ENCODE assay signal across 23 cellular contexts in genomic region chr3:181916018-181916417, GRCh38.
"Had no signal": no experiment of that assay in that cellular context is flagged by ENCODE, and none has a peak within 500 bp of the region (broad histone marks: within the 10 kb centered on the region; RNA-seq: fewer than 3 reads in every experiment).

No MANE protein-coding gene starts in this region.

- H3K9me3 ChIP-seq: right lobe of liver, transverse colon had no signal

- DNase-seq: activated CD4-positive, alpha-beta T cell treated with anti-CD3 and anti-CD28 coated beads, Interleukin-2, amount 50 U/mL, for 1 hour; activated CD8-positive, alpha-beta T cell treated with anti-CD3 and anti-CD28 coated beads for 36 hours; activated effector memory CD4-positive, alpha-beta T cell treated with Interleukin-2 at 50 U/mL for 16 hours; activated naive CD4-positive, alpha-beta T cell treated with Interleukin-2 at 50 U/mL for 16 hours; activated T-cell treated with anti-CD3 and anti-CD28 coated beads for 4 hours; anterior cingulate cortex; endodermal cell; head of caudate nucleus; hippocampal formation; immature natural killer cell; midbrain; naive thymus-derived CD4-positive, alpha-beta T cell; right lobe of liver; stimulated activated CD4-positive, alpha-beta T cell treated with anti-CD3 and anti-CD28 coated beads, Interleukin-2, amount 100 ng/mL, for 48 hours; stimulated activated naive CD4-positive, alpha-beta T cell treated with Interleukin-2 at 50 U/mL for 16 hours; T-helper 17 cell; T1000; transverse colon had no signal

- H3K27me3 Mint-ChIP-seq: dendritic cell treated with granulocyte-macrophage colony-stimulating factor and Interleukin-4, amounts not matched to agents 40 ng/mL and 50 ng/mL, for 4 days; memory B cell; T-helper 17 cell had no signal

- H3K27ac ChIP-seq: right lobe of liver, transverse colon had no signal

- H3K4me3 ChIP-seq: right lobe of liver, transverse colon had no signal

- H3K9me3 Mint-ChIP-seq: activated CD8-positive, alpha-beta T cell treated with anti-CD3 and anti-CD28 coated beads for 36 hours; dendritic cell treated with granulocyte-macrophage colony-stimulating factor and Interleukin-4, amounts not matched to agents 40 ng/mL and 50 ng/mL, for 4 days; endodermal cell; memory B cell had no signal

- H3K36me3 Mint-ChIP-seq: activated naive CD8-positive, alpha-beta T cell; immature natural killer cell; memory B cell; naive thymus-derived CD4-positive, alpha-beta T cell had no signal

- H3K36me3 ChIP-seq: right lobe of liver, transverse colon had no signal

- H3K27me3 ChIP-seq: right lobe of liver, transverse colon had no signal

- H3K27ac Mint-ChIP-seq: activated CD8-positive, alpha-beta T cell treated with anti-CD3 and anti-CD28 coated beads for 36 hours; activated naive CD8-positive, alpha-beta T cell; dendritic cell treated with granulocyte-macrophage colony-stimulating factor and Interleukin-4, amounts not matched to agents 40 ng/mL and 50 ng/mL, for 4 days; endodermal cell; immature natural killer cell; memory B cell; naive thymus-derived CD4-positive, alpha-beta T cell; progenitor cell of endocrine pancreas; T-helper 17 cell had no signal

- ATAC-seq: activated CD8-positive, alpha-beta T cell treated with anti-CD3 and anti-CD28 coated beads for 36 hours; naive thymus-derived CD4-positive, alpha-beta T cell; right lobe of liver; T-helper 17 cell had no signal

- H3K4me3 Mint-ChIP-seq: activated CD8-positive, alpha-beta T cell treated with anti-CD3 and anti-CD28 coated beads for 36 hours; activated naive CD8-positive, alpha-beta T cell; central memory CD8-positive, alpha-beta T cell; dendritic cell treated with granulocyte-macrophage colony-stimulating factor and Interleukin-4, amounts not matched to agents 40 ng/mL and 50 ng/mL, for 4 days; endodermal cell; immature natural killer cell; memory B cell; naive thymus-derived CD4-positive, alpha-beta T cell; T-helper 17 cell had no signal

- H3K4me1 Mint-ChIP-seq: immature natural killer cell, T-helper 17 cell had no signal

- H3K4me1 ChIP-seq: right lobe of liver, transverse colon had no signal
